In the genomic region with DNA sequence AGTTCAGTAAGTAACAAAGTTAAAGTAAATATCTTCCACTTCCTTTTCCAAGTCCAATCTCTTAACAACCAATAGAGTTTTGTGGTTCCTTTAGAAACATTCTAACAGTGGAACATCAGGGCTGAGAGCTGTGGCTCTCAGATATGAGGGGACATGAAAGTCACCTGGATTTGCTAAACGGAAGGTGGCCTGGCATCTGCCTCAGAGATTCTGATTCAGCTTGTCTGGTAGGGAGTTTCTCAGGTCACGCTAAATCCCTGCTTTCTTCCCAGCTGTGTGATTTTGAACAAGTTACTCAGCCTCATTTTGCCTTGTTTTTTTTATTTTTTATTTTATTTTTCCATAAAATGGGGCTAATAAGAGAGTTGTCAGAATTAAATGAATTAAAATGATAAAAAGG, we compare ENCODE assay signal across 17 cellular contexts.
DNase-seq lines count a peak whose midpoint lies in the region; ATAC-seq and TF ChIP-seq lines count a peak whose summit lies in the region.
"Had no signal": no experiment of that assay in that cellular context is flagged by ENCODE, and none has a peak within 500 bp of the region (broad histone marks: within the 10 kb centered on the region; RNA-seq: fewer than 3 reads in every experiment).

No MANE protein-coding gene starts in this region.

- H3K27me3 Mint-ChIP-seq in nephron (ENCODE audit: low read depth) = no peaks in the 10 kb centered on the region

- peaks cover 12% of the 10 kb centered on the region for H3K4me1 ChIP-seq in ACC112 (ENCODE audit: control insufficient read depth, insufficient read depth, low read length, unreplicated experiment)
- H3K4me1 ChIP-seq in GM23248 (ENCODE audit: insufficient read depth) = peaks cover 39% of the 10 kb centered on the region
- no peaks in the 10 kb centered on the region for H3K4me1 ChIP-seq in esophagus muscularis mucosa
- H3K4me1 ChIP-seq: A549, BLaER1, Caco-2 had no signal

- intact Hi-C loops in esophagus muscularis mucosa (cut with DNase I) = no loop called here
- intact Hi-C loops in posterior vena cava (cut with DNase I) = no loop called here

- H3K9me3 ChIP-seq in GM23248 (ENCODE audit: low read depth) (no peaks in the 10 kb centered on the region), esophagus muscularis mucosa (no peaks in the 10 kb centered on the region)
- H3K9me3 ChIP-seq: A549, Caco-2 had no signal

- no peaks in the 10 kb centered on the region for H3K79me2 ChIP-seq in ACC112 (ENCODE audit: control insufficient read depth, insufficient read depth, low read length, unreplicated experiment)
- no peaks in the 10 kb centered on the region for H3K79me2 ChIP-seq in GM23248 (ENCODE audit: insufficient read depth)

- peaks cover 16% of the 10 kb centered on the region for H3F3A ChIP-seq in GM23248 (ENCODE audit: insufficient read depth)

- no peak overlapping the region for H3K4me3 ChIP-seq in ACC112 (ENCODE audit: low read depth, low read length)
- peak overlapping the region; percentile 71; the same call in 1 of the 2 replicates for H3K4me3 ChIP-seq in GM23248
- H3K4me3 ChIP-seq in esophagus muscularis mucosa = no peak overlapping the region
- H3K4me3 ChIP-seq: A549, BLaER1 had no signal

- H4K20me1 ChIP-seq in GM23248 (ENCODE audit: insufficient read depth) = no peaks in the 10 kb centered on the region
- H4K20me1 ChIP-seq: BLaER1 had no signal

- H3K27ac ChIP-seq in ACC112 (ENCODE audit: low read depth, low read length) (no peak overlapping the region), GM23248 (no peak overlapping the region), esophagus muscularis mucosa (replicated peaks in 1 of 4) (no peak overlapping the region)
- H3K27ac ChIP-seq: A549, BLaER1, HL-60 had no signal

- peak overlapping the region in 2 of 3 experiments; percentile 58 to 68 for H3K27ac Mint-ChIP-seq in nephron
- H3K27ac Mint-ChIP-seq: CD8-positive, alpha-beta memory T cell had no signal

- H3K36me3 ChIP-seq in ACC112 (ENCODE audit: insufficient read depth, low read length) (no peaks in the 10 kb centered on the region), GM23248 (ENCODE audit: low read depth) (no peaks in the 10 kb centered on the region), esophagus muscularis mucosa (no peaks in the 10 kb centered on the region)
- H3K36me3 ChIP-seq: BLaER1 had no signal

- H3K9me3 Mint-ChIP-seq in nephron = peaks cover 8% of the 10 kb centered on the region

- in situ Hi-C loops in GM23248 (cut with MboI) = no loop called here

- no peaks in the 10 kb centered on the region for H3K9me2 ChIP-seq in GM23248 (ENCODE audit: insufficient read depth)

- H2AFZ ChIP-seq in ACC112 (ENCODE audit: low read length, unreplicated experiment) (peak overlapping the region; percentile 98), GM23248 (peak overlapping the region; percentile 94)

- no peaks in the 10 kb centered on the region for H3K27me3 ChIP-seq in ACC112 (ENCODE audit: insufficient read depth, low read length)
- H3K27me3 ChIP-seq in GM23248 (replicated peaks; ENCODE audit: insufficient read depth) = no peaks in the 10 kb centered on the region
- no peaks in the 10 kb centered on the region for H3K27me3 ChIP-seq in esophagus muscularis mucosa
- H3K27me3 ChIP-seq: BLaER1 had no signal

- H3K4me1 Mint-ChIP-seq in nephron = peaks cover 12% of the 10 kb centered on the region
- H3K4me1 Mint-ChIP-seq: CD8-positive, alpha-beta memory T cell had no signal

- ATAC-seq in HG03520 (IDR thresholded peaks at IDR 0.05; ENCODE audit: unreplicated experiment) = no peak
- ATAC-seq: A549, HCT116 had no signal

- no peak for TF ChIP-seq EP300 in esophagus muscularis mucosa (IDR thresholded peaks at IDR 0.05)

- peak overlapping the region; percentile 69; the same call in 1 of the 2 replicates for H3K9ac ChIP-seq in GM23248
- H3K9ac ChIP-seq: BLaER1 had no signal

- no peak for DNase-seq in GM23248
- DNase-seq in esophagus muscularis mucosa (ENCODE audit: extremely low spot score) = peak; percentile 74
- no peak for DNase-seq in DMS 273 treated with DMSO at 0.1 percent for 48 hours (lab: John Stamatoyannopoulos, UW)
- no peak for DNase-seq in NCI-H2081 treated with DMSO at 0.1 percent for 48 hours (lab: John Stamatoyannopoulos, UW)
- DNase-seq in posterior vena cava (ENCODE audit: low spot score) = no peak
- DNase-seq: AML-193; Caco-2; CD8-positive, alpha-beta memory T cell; DMS53; GF-D8 had no signal

- no peak for TF ChIP-seq POLR2A in esophagus muscularis mucosa (IDR thresholded peaks at IDR 0.05; ENCODE audit: low read depth)

- no peak for TF ChIP-seq CTCF in esophagus muscularis mucosa (IDR thresholded peaks at IDR 0.05)
- TF ChIP-seq CTCF in nephron (IDR thresholded peaks at IDR 0.05; ENCODE audit: unreplicated experiment in 3 of 3) = no peak

- H3K4me2 ChIP-seq in GM23248 (ENCODE audit: unreplicated experiment) = peak overlapping the region; percentile 96
- H3K4me2 ChIP-seq: A549, BLaER1 had no signal

- no peak overlapping the region for H3K4me3 Mint-ChIP-seq in nephron
- H3K4me3 Mint-ChIP-seq: CD8-positive, alpha-beta memory T cell had no signal

- 76 to 88% methylated on average over 2 of the region's 2 CpGs for WGBS in GM23248 (ENCODE audit: low coverage in 1 of 2, low lambda C conversion rate in 2 of 2, missing lambda C conversion rate in 2 of 2), 2 experiments
- WGBS in esophagus muscularis mucosa = 90% methylated on average over 2 of the region's 2 CpGs

- H3K36me3 Mint-ChIP-seq in nephron (ENCODE audit: low read depth) = no peaks in the 10 kb centered on the region
- H3K36me3 Mint-ChIP-seq: CD8-positive, alpha-beta memory T cell had no signal
